In genomic region chr4:3523146-3523627, GRCh38 we compare ENCODE assay signal across 17 cellular contexts.
"Had no signal": no experiment of that assay in that cellular context is flagged by ENCODE, and none has a peak within 500 bp of the region (broad histone marks: within the 10 kb centered on the region; RNA-seq: fewer than 3 reads in every experiment).

No MANE protein-coding gene starts in this region.

- H3K27ac ChIP-seq: esophagus squamous epithelium, gastroesophageal sphincter, left lung, neutrophil had no signal

- ATAC-seq: effector memory CD8-positive, alpha-beta T cell; gastroesophageal sphincter; left lung; naive thymus-derived CD4-positive, alpha-beta T cell had no signal

- H3K4me3 Mint-ChIP-seq: effector memory CD8-positive, alpha-beta T cell; naive thymus-derived CD4-positive, alpha-beta T cell; nephron progenitor cell had no signal

- H3K27ac Mint-ChIP-seq: naive thymus-derived CD4-positive, alpha-beta T cell; nephron progenitor cell had no signal

- FAIRE-seq: small intestine, urothelium cell line had no signal

- H3K27me3 Mint-ChIP-seq: effector memory CD8-positive, alpha-beta T cell; naive thymus-derived CD4-positive, alpha-beta T cell had no signal

- H3K9me3 Mint-ChIP-seq: effector memory CD8-positive, alpha-beta T cell; nephron progenitor cell had no signal

- H3K9me3 ChIP-seq: esophagus squamous epithelium, gastroesophageal sphincter, left lung, neutrophil had no signal

- DNase-seq: effector memory CD8-positive, alpha-beta T cell; esophagus squamous epithelium; foreskin fibroblast; glutamatergic neuron; islet precursor cell; mesenchymal stem cell; naive thymus-derived CD4-positive, alpha-beta T cell; nephron progenitor cell; small intestine; stimulated activated CD4-positive, alpha-beta T cell treated with anti-CD3 and anti-CD28 coated beads, Interleukin-2, amount 100 ng/mL, for 48 hours; stimulated activated naive CD4-positive, alpha-beta T cell treated with Interleukin-2 at 50 U/mL for 16 hours; trophoblast cell had no signal

- H3K4me3 ChIP-seq: esophagus squamous epithelium, gastroesophageal sphincter, left lung, lung had no signal
